21 cellular contexts compared by ENCODE assay signal in genomic region chr5:11222169-11222568, GRCh38.
DNase-seq lines count a peak whose midpoint lies in the region; ATAC-seq, FAIRE-seq and TF ChIP-seq lines count a peak whose summit lies in the region.
"Had no signal": no experiment of that assay in that cellular context is flagged by ENCODE, and none has a peak within 500 bp of the region (broad histone marks: within the 10 kb centered on the region; RNA-seq: fewer than 3 reads in every experiment).

No MANE protein-coding gene starts in this region.

- ATAC-seq in RWPE2 (ENCODE audit: low read depth): peak; percentile 76
- peak; percentile 51 for ATAC-seq in stimulated activated effector memory CD8-positive, alpha-beta T cell treated with anti-CD3 and anti-CD28 coated beads, Interleukin-12 subunit alpha, Interleukin-12 subunit beta, amount 100 ng/mL, for 72 hours
- ATAC-seq: CD8-positive, alpha-beta T cell had no signal

- no peaks in the 10 kb centered on the region for H3K9me3 ChIP-seq in RWPE2 (ENCODE audit: severe bottlenecking)
- H3K9me3 ChIP-seq: BE2C, HAP-1 had no signal

- TF ChIP-seq CTCF in RWPE2 (IDR thresholded peaks at IDR 0.05; ENCODE audit: poor library complexity, severe bottlenecking): no peak
- no peak for TF ChIP-seq CTCF in bronchial epithelial cell (IDR thresholded peaks at IDR 0.05; ENCODE audit: insufficient read depth, low read length, severe bottlenecking)
- TF ChIP-seq CTCF in epithelial cell of esophagus (IDR thresholded peaks at IDR 0.05; ENCODE audit: insufficient read depth, low read depth, low read length, missing control alignments): no peak
- no peak for TF ChIP-seq CTCF in GM10266 (IDR thresholded peaks at IDR 0.05; ENCODE audit: control insufficient read depth, insufficient read depth, low read depth, missing control alignments)

- peaks cover 4% of the 10 kb centered on the region for H3K9me3 Mint-ChIP-seq in stimulated activated effector memory CD8-positive, alpha-beta T cell treated with anti-CD3 and anti-CD28 coated beads, Interleukin-12 subunit alpha, Interleukin-12 subunit beta, amount 100 ng/mL, for 72 hours
- H3K9me3 Mint-ChIP-seq: CD8-positive, alpha-beta T cell had no signal

- H3K4me1 Mint-ChIP-seq in stimulated activated effector memory CD8-positive, alpha-beta T cell treated with anti-CD3 and anti-CD28 coated beads, Interleukin-12 subunit alpha, Interleukin-12 subunit beta, amount 100 ng/mL, for 72 hours: no peaks in the 10 kb centered on the region

- H3K27me3 ChIP-seq in RWPE2 (ENCODE audit: insufficient read depth, poor library complexity, severe bottlenecking) (no peaks in the 10 kb centered on the region), bronchial epithelial cell (ENCODE audit: control insufficient read depth, insufficient read depth, low read length) (no peaks in the 10 kb centered on the region)
- H3K27me3 ChIP-seq: BE2C had no signal

- DNase-seq in RWPE2 (ENCODE audit: low spot score) (no peak), bronchial epithelial cell (ENCODE audit: low read depth) (peak; percentile 35), epithelial cell of esophagus (ENCODE audit: low read depth) (peak; percentile 39), GM10266 (ENCODE audit: extremely low spot score) (no peak), AG08395 (ENCODE audit: low spot score) (no peak)
- no peak for DNase-seq in stimulated activated effector memory CD8-positive, alpha-beta T cell treated with anti-CD3 and anti-CD28 coated beads, Interleukin-12 subunit alpha, Interleukin-12 subunit beta, amount 100 ng/mL, for 72 hours (ENCODE audit: low spot score in 2 of 2)
- no peak for DNase-seq in effector CD4-positive, alpha-beta T cell
- DNase-seq: BE2C; CD8-positive, alpha-beta T cell; COR-L47; DMS153; DMS79 treated with DMSO at 0.1 percent for 48 hours; EL had no signal

- no peak overlapping the region for H3K4me3 Mint-ChIP-seq in stimulated activated effector memory CD8-positive, alpha-beta T cell treated with anti-CD3 and anti-CD28 coated beads, Interleukin-12 subunit alpha, Interleukin-12 subunit beta, amount 100 ng/mL, for 72 hours
- H3K4me3 Mint-ChIP-seq: CD8-positive, alpha-beta T cell had no signal

- no peak overlapping the region for H3K27ac Mint-ChIP-seq in stimulated activated effector memory CD8-positive, alpha-beta T cell treated with anti-CD3 and anti-CD28 coated beads, Interleukin-12 subunit alpha, Interleukin-12 subunit beta, amount 100 ng/mL, for 72 hours
- H3K27ac Mint-ChIP-seq: CD8-positive, alpha-beta T cell had no signal

- H3K36me3 Mint-ChIP-seq in stimulated activated effector memory CD8-positive, alpha-beta T cell treated with anti-CD3 and anti-CD28 coated beads, Interleukin-12 subunit alpha, Interleukin-12 subunit beta, amount 100 ng/mL, for 72 hours: no peaks in the 10 kb centered on the region
- H3K36me3 Mint-ChIP-seq: CD8-positive, alpha-beta T cell had no signal

- H3K36me3 ChIP-seq in RWPE2 (ENCODE audit: low read depth) (no peaks in the 10 kb centered on the region), bronchial epithelial cell (ENCODE audit: control insufficient read depth, insufficient read depth, low read length) (no peaks in the 10 kb centered on the region)
- H3K36me3 ChIP-seq: BE2C, HAP-1 had no signal

- FAIRE-seq in bronchial epithelial cell (lab: Jason Lieb, UNC): no peak
- FAIRE-seq: A204.1, D721Med, G401.6, GM12892, GM19239, H1 had no signal

- no peak overlapping the region for H3K4me3 ChIP-seq in RWPE2 (ENCODE audit: severe bottlenecking)
- no peak overlapping the region for H3K4me3 ChIP-seq in bronchial epithelial cell (ENCODE audit: low read depth, low read length)
- H3K4me3 ChIP-seq in epithelial cell of esophagus (ENCODE audit: low read length): no peak overlapping the region
- H3K4me3 ChIP-seq: HAP-1 had no signal

- H3K27ac ChIP-seq in RWPE2 (ENCODE audit: poor library complexity, severe bottlenecking): no peak overlapping the region
- H3K27ac ChIP-seq: C4-2B had no signal

- no peaks in the 10 kb centered on the region for H3K4me1 ChIP-seq in RWPE2 (ENCODE audit: insufficient read depth, poor library complexity, severe bottlenecking)
- H3K4me1 ChIP-seq: BE2C, HAP-1 had no signal

Comparison
In these comparisons a context has a peak if more than half of its experiments do, and no peak if none do; other contexts are left out.
1. DNase-seq: peak in bronchial epithelial cell (single experiment) and epithelial cell of esophagus (single experiment); none in RWPE2 (single experiment), stimulated activated effector memory CD8-positive, alpha-beta T cell treated with anti-CD3 and anti-CD28 coated beads, Interleukin-12 subunit alpha, Interleukin-12 subunit beta, amount 100 ng/mL, for 72 hours (0 of 2), effector CD4-positive, alpha-beta T cell (single experiment), GM10266 (single experiment) and AG08395 (single experiment).